ENCODE assay signal across 10 cellular contexts in genomic region chr6:20811112-20811746, GRCh38.
DNase-seq lines count a peak whose midpoint lies in the region; ATAC-seq and TF ChIP-seq lines count a peak whose summit lies in the region.
"Had no signal": no experiment of that assay in that cellular context is flagged by ENCODE, and none has a peak within 500 bp of the region (broad histone marks: within the 10 kb centered on the region; RNA-seq: fewer than 3 reads in every experiment).

No MANE protein-coding gene starts in this region.

- ATAC-seq in GM21367 (IDR thresholded peaks at IDR 0.05; ENCODE audit: unreplicated experiment) (no peak), HG03175 (IDR thresholded peaks at IDR 0.05; ENCODE audit: unreplicated experiment) (no peak)

- H3K9me3 ChIP-seq in WERI-Rb-1 (ENCODE audit: severe bottlenecking) (peaks cover 10% of the 10 kb centered on the region), iPS DF 6.9 (ENCODE audit: control insufficient read depth, insufficient read depth, low read length) (no peaks in the 10 kb centered on the region), spleen (peaks cover 7 to 16% (median 10%) of the 10 kb centered on the region in 8 donors)

- H3K36me3 ChIP-seq in ACC112 (ENCODE audit: insufficient read depth, low read length) (peaks cover 13% of the 10 kb centered on the region), WERI-Rb-1 (no peaks in the 10 kb centered on the region), iPS DF 6.9 (ENCODE audit: control insufficient read depth, insufficient read depth, low read length) (no peaks in the 10 kb centered on the region), spleen (peaks cover 0 to 11% (median 0%) of the 10 kb centered on the region in 6 donors)
- H3K36me3 ChIP-seq: upper lobe of left lung had no signal

- H3K27me3 ChIP-seq in ACC112 (ENCODE audit: insufficient read depth, low read length) (no peaks in the 10 kb centered on the region), WERI-Rb-1 (ENCODE audit: insufficient read depth, low read depth, severe bottlenecking) (no peaks in the 10 kb centered on the region), iPS DF 6.9 (ENCODE audit: control insufficient read depth, insufficient read depth, low read length) (no peaks in the 10 kb centered on the region), spleen (replicated peaks in 1 of 7) (no peaks in the 10 kb centered on the region)
- H3K27me3 ChIP-seq: upper lobe of left lung had no signal

- peak overlapping the region; percentile 74 for H2AFZ ChIP-seq in ACC112 (ENCODE audit: low read length, unreplicated experiment)

- DNase-seq in HFF-Myc (ENCODE audit: extremely low read depth, low read depth) (peak; percentile 96), WERI-Rb-1 (peak; percentile 72), iPS DF 6.9 (ENCODE audit: low read depth, low spot score) (peak; percentile 90), spleen (no peak), hypothalamus (lab: John Stamatoyannopoulos, UW) (no peak)
- DNase-seq: NK-92 treated with Interleukin-12 subunit alpha and Interleukin-12 subunit beta, amount 100 ng/mL, for 24 hours; upper lobe of left lung had no signal

- TF ChIP-seq POLR2A in spleen (IDR thresholded peaks at IDR 0.05): no peak

- no peaks in the 10 kb centered on the region for H3K79me2 ChIP-seq in ACC112 (ENCODE audit: control insufficient read depth, insufficient read depth, low read length, unreplicated experiment)

- peak overlapping the region; percentile 96 for H3K27ac ChIP-seq in ACC112 (ENCODE audit: low read depth, low read length)
- H3K27ac ChIP-seq in WERI-Rb-1: peak overlapping the region; percentile 48
- no peak overlapping the region for H3K27ac ChIP-seq in iPS DF 6.9 (ENCODE audit: low read length)
- H3K27ac ChIP-seq in spleen: no peak overlapping the region
- H3K27ac ChIP-seq: upper lobe of left lung had no signal

- H3K4me1 ChIP-seq in ACC112 (ENCODE audit: control insufficient read depth, insufficient read depth, low read length, unreplicated experiment) (peaks cover 23% of the 10 kb centered on the region), iPS DF 6.9 (ENCODE audit: control insufficient read depth, insufficient read depth, low read length) (peaks cover 3% of the 10 kb centered on the region; the same call in 1 of the 2 replicates), spleen (no peaks in the 10 kb centered on the region)

- TF ChIP-seq CTCF in HFF-Myc (IDR thresholded peaks at IDR 0.05; ENCODE audit: low read depth, low read length, missing control alignments): no peak
- no peak for TF ChIP-seq CTCF in WERI-Rb-1 (IDR thresholded peaks at IDR 0.05; ENCODE audit: low read depth, low read length)
- TF ChIP-seq CTCF in spleen (IDR thresholded peaks at IDR 0.05 in 8 of 11, conservative IDR thresholded peaks at IDR 0.05 in 3 of 11): no peak

- no CpG with 5 or more reads among the region's 6 CpGs for WGBS in iPS DF 6.9 (ENCODE audit: insufficient coverage, insufficient read length)
- 47 to 63% (median 54%) methylated on average over 6 of the region's 6 CpGs for WGBS in spleen, 5 donors

- intact Hi-C loops in spleen (cut with DNase I; ENCODE audit: low total_unique reads): no loop called here

- H3K4me3 ChIP-seq in ACC112 (ENCODE audit: low read depth, low read length) (peak overlapping the region; percentile 63), HFF-Myc (replicated peaks; ENCODE audit: low read depth, low read length) (no peak overlapping the region), WERI-Rb-1 (ENCODE audit: low read depth, low read length) (no peak overlapping the region), iPS DF 6.9 (ENCODE audit: low read length) (no peak overlapping the region), spleen (no peak overlapping the region)
- H3K4me3 ChIP-seq: upper lobe of left lung had no signal

Comparison
In these comparisons a context has a peak if more than half of its experiments do, and no peak if none do; other contexts are left out.
1. H3K27ac ChIP-seq: peak in ACC112 (single experiment) and WERI-Rb-1 (single experiment); none in iPS DF 6.9 (single experiment) and spleen (0 of 8).
2. DNase-seq: peak in HFF-Myc (single experiment), WERI-Rb-1 (single experiment) and iPS DF 6.9 (single experiment); none in spleen (single experiment) and hypothalamus (0 of 51).